19 cellular contexts compared by ENCODE assay signal in genomic region chr19:19594371-19594770, GRCh38. TPM values are rescaled to one million over a fixed set of nuclear protein-coding genes. Genes with fewer than 3 reads are reported as not detected.
A peak's percentile ranks its signal among the peaks of the same experiment; 100 is the strongest.
DNase-seq lines count a peak whose midpoint lies in the region; ATAC-seq, FAIRE-seq and TF ChIP-seq lines count a peak whose summit lies in the region.
"Had no signal": no experiment of that assay in that cellular context is flagged by ENCODE, and none has a peak within 500 bp of the region (broad histone marks: within the 10 kb centered on the region; RNA-seq: fewer than 3 reads in every experiment).

No MANE protein-coding gene starts in this region.

- H3F3A ChIP-seq in PC-3 (ENCODE audit: low read length, unreplicated experiment): no peaks in the 10 kb centered on the region

- no peaks in the 10 kb centered on the region for H3K9me2 ChIP-seq in PC-3 (replicated peaks; ENCODE audit: low read length)

- H3K27me3 ChIP-seq in PC-3 (ENCODE audit: low read length): no peaks in the 10 kb centered on the region
- no peaks in the 10 kb centered on the region for H3K27me3 ChIP-seq in upper lobe of left lung
- no peaks in the 10 kb centered on the region for H3K27me3 ChIP-seq in right atrium auricular region
- no peaks in the 10 kb centered on the region for H3K27me3 ChIP-seq in small intestine (ENCODE audit: control insufficient read depth in 2 of 2, insufficient read depth in 2 of 2, low read length in 2 of 2)
- H3K27me3 ChIP-seq: body of pancreas, gastrocnemius medialis, SJSA1, stomach had no signal

- H4K20me1 ChIP-seq in PC-3 (ENCODE audit: low read length): no peaks in the 10 kb centered on the region

- POLR2A ChIA-PET in PC-3 (lab: Charles Lee; ENCODE audit: unreplicated experiment): no interaction called here

- peak overlapping the region; percentile 37; the same call in 1 of the 2 replicates for H3K9ac ChIP-seq in PC-3 (ENCODE audit: low read length)

- no peaks in the 10 kb centered on the region for H3K9me3 ChIP-seq in PC-3 (ENCODE audit: low read length)
- H3K9me3 ChIP-seq in upper lobe of left lung: no peaks in the 10 kb centered on the region
- H3K9me3 ChIP-seq in right atrium auricular region: no peaks in the 10 kb centered on the region
- H3K9me3 ChIP-seq in small intestine (ENCODE audit: control insufficient read depth, low read depth): no peaks in the 10 kb centered on the region
- H3K9me3 ChIP-seq: body of pancreas, gastrocnemius medialis, SJSA1, stomach had no signal

- no TSS peak for BruUV-seq in PC-3 (replicated peaks; lab: Mats Ljungman, UMichigan)

- H3K4me1 Mint-ChIP-seq in activated T-helper 1 cell treated with anti-CD3 and anti-CD28 coated beads, Interleukin-12 subunit alpha, Interleukin-12 subunit beta, Interleukin-2, Interleukin-4 antibody, amounts not matched to agents 30 ng/mL and 10 ng/mL and 1 ng/mL, durations not matched to agents 14 hours and 24 hours and 36 hours (ENCODE audit: low read depth): peaks cover 80% of the 10 kb centered on the region

- TF ChIP-seq EP300 in upper lobe of left lung (IDR thresholded peaks at IDR 0.05): no peak

- peak overlapping the region; percentile 39 for H3K4me3 Mint-ChIP-seq in activated T-helper 1 cell treated with anti-CD3 and anti-CD28 coated beads, Interleukin-12 subunit alpha, Interleukin-12 subunit beta, Interleukin-2, Interleukin-4 antibody, amounts not matched to agents 30 ng/mL and 10 ng/mL and 1 ng/mL, durations not matched to agents 14 hours and 24 hours and 36 hours
- H3K4me3 Mint-ChIP-seq: dendritic cell treated with granulocyte-macrophage colony-stimulating factor and Interleukin-4, amounts not matched to agents 40 ng/mL and 50 ng/mL, for 4 days had no signal

- no peak for FAIRE-seq in small intestine (lab: Jason Lieb, UNC)
- FAIRE-seq: H54 had no signal

- no peak for TF ChIP-seq POLR2A in upper lobe of left lung (IDR thresholded peaks at IDR 0.05)

- WGBS in upper lobe of left lung, 2 donors: 82 to 87% methylated on average over 4 of the region's 4 CpGs
- WGBS in small intestine, 3 donors: 87 to 97% (median 97%) methylated on average over 4 of the region's 4 CpGs

- H3K4me3 ChIP-seq in PC-3 (ENCODE audit: low read length) (no peak overlapping the region), upper lobe of left lung (no peak overlapping the region), right atrium auricular region (no peak overlapping the region), small intestine (ENCODE audit: low read depth in 1 of 2, low read length in 2 of 2) (no peak overlapping the region)
- H3K4me3 ChIP-seq: body of pancreas, gastrocnemius medialis, SJSA1, skin epidermis, stomach had no signal

- H3K79me2 ChIP-seq in PC-3 (ENCODE audit: low read length): no peaks in the 10 kb centered on the region

- H3K4me1 ChIP-seq in PC-3 (ENCODE audit: insufficient read depth, low read length) (peaks cover 39% of the 10 kb centered on the region), upper lobe of left lung (peaks cover 13 to 41% (median 21%) of the 10 kb centered on the region in 4 donors), right atrium auricular region (no peaks in the 10 kb centered on the region), small intestine (ENCODE audit: control insufficient read depth in 2 of 2, insufficient read depth in 1 of 2, low read depth in 1 of 2, low read length in 1 of 2) (peaks cover 2 to 6% of the 10 kb centered on the region in 2 donors)

- 0 out of 2 replicates have a peak, but pooled peaks cover 10% of the 10 kb centered on the region for H3K36me3 ChIP-seq in PC-3 (ENCODE audit: low read depth, low read length)
- H3K36me3 ChIP-seq in upper lobe of left lung: no peaks in the 10 kb centered on the region
- H3K36me3 ChIP-seq in right atrium auricular region: no peaks in the 10 kb centered on the region
- H3K36me3 ChIP-seq in small intestine (ENCODE audit: control insufficient read depth in 2 of 2, insufficient read depth in 2 of 2, low read length in 2 of 2): no peaks in the 10 kb centered on the region
- H3K36me3 ChIP-seq: gastrocnemius medialis, SJSA1, stomach had no signal

- H3K27me3 Mint-ChIP-seq in activated T-helper 1 cell treated with anti-CD3 and anti-CD28 coated beads, Interleukin-12 subunit alpha, Interleukin-12 subunit beta, Interleukin-2, Interleukin-4 antibody, amounts not matched to agents 30 ng/mL and 10 ng/mL and 1 ng/mL, durations not matched to agents 14 hours and 24 hours and 36 hours (ENCODE audit: insufficient read depth): no peaks in the 10 kb centered on the region
- H3K27me3 Mint-ChIP-seq: dendritic cell treated with granulocyte-macrophage colony-stimulating factor and Interleukin-4, amounts not matched to agents 40 ng/mL and 50 ng/mL, for 4 days had no signal

- TF ChIP-seq CTCF in PC-3 (conservative IDR thresholded peaks at IDR 0.05; ENCODE audit: low read depth, low read length) (no peak), upper lobe of left lung (IDR thresholded peaks at IDR 0.05) (no peak), right atrium auricular region (IDR thresholded peaks at IDR 0.05) (no peak)

- H3K4me2 ChIP-seq in PC-3 (ENCODE audit: low read length): peak overlapping the region; percentile 75; the same call in 1 of the 2 replicates

- peak overlapping the region; percentile 89 for H3K27ac Mint-ChIP-seq in activated T-helper 1 cell treated with anti-CD3 and anti-CD28 coated beads, Interleukin-12 subunit alpha, Interleukin-12 subunit beta, Interleukin-2, Interleukin-4 antibody, amounts not matched to agents 30 ng/mL and 10 ng/mL and 1 ng/mL, durations not matched to agents 14 hours and 24 hours and 36 hours
- H3K27ac Mint-ChIP-seq: dendritic cell treated with granulocyte-macrophage colony-stimulating factor and Interleukin-4, amounts not matched to agents 40 ng/mL and 50 ng/mL, for 4 days had no signal

- H3K9me3 Mint-ChIP-seq in activated T-helper 1 cell treated with anti-CD3 and anti-CD28 coated beads, Interleukin-12 subunit alpha, Interleukin-12 subunit beta, Interleukin-2, Interleukin-4 antibody, amounts not matched to agents 30 ng/mL and 10 ng/mL and 1 ng/mL, durations not matched to agents 14 hours and 24 hours and 36 hours: no peaks in the 10 kb centered on the region
- H3K9me3 Mint-ChIP-seq: dendritic cell treated with granulocyte-macrophage colony-stimulating factor and Interleukin-4, amounts not matched to agents 40 ng/mL and 50 ng/mL, for 4 days had no signal

- H3K27ac ChIP-seq in PC-3 (ENCODE audit: low read length) (peak overlapping the region; percentile 90), upper lobe of left lung (peak overlapping the region; percentile 32 to 68 (median 46)), right atrium auricular region (no peak overlapping the region), small intestine (ENCODE audit: low read depth in 1 of 2, low read length in 1 of 2) (peak overlapping the region in 1 of 2 donors; percentile 34)
- H3K27ac ChIP-seq: body of pancreas, epithelial cell of prostate, gastrocnemius medialis, SJSA1 had no signal

- H3K36me3 Mint-ChIP-seq in activated T-helper 1 cell treated with anti-CD3 and anti-CD28 coated beads, Interleukin-12 subunit alpha, Interleukin-12 subunit beta, Interleukin-2, Interleukin-4 antibody, amounts not matched to agents 30 ng/mL and 10 ng/mL and 1 ng/mL, durations not matched to agents 14 hours and 24 hours and 36 hours (ENCODE audit: low read depth): peaks cover 49% of the 10 kb centered on the region

- peak; percentile 28 for DNase-seq in stimulated activated CD4-positive, alpha-beta T cell treated with anti-CD3 and anti-CD28 coated beads, Interleukin-1b, Interleukin-23, amount 100 ng/mL, for 48 hours
- DNase-seq in stimulated activated CD4-positive, alpha-beta T cell treated with anti-CD3 and anti-CD28 coated beads, Interleukin-2, amount 100 ng/mL, for 24 hours: no peak
- DNase-seq in PC-3: no peak
- no peak for DNase-seq in activated T-helper 1 cell treated with anti-CD3 and anti-CD28 coated beads, Interleukin-12 subunit alpha, Interleukin-12 subunit beta, Interleukin-2, Interleukin-4 antibody, amounts not matched to agents 30 ng/mL and 10 ng/mL and 1 ng/mL, durations not matched to agents 14 hours and 24 hours and 36 hours (ENCODE audit: low spot score)
- no peak for DNase-seq in upper lobe of left lung
- no peak for DNase-seq in right atrium auricular region (ENCODE audit: low spot score)
- DNase-seq in midbrain (lab: John Stamatoyannopoulos, UW): no peak
- no peak for DNase-seq in small intestine
- DNase-seq: activated naive CD4-positive, alpha-beta T cell; body of pancreas; Kasumi-1; NCI-H1417 treated with DMSO at 0.1 percent for 48 hours; stomach had no signal

- H2AFZ ChIP-seq in PC-3 (ENCODE audit: low read length): no peak overlapping the region

- CTCF ChIA-PET in PC-3 (lab: Charles Lee): no interaction called here

- ATAC-seq in PC-3 (no peak), upper lobe of left lung (ENCODE audit: low FRiP score in 2 of 2) (no peak)
- ATAC-seq: body of pancreas had no signal

- intact Hi-C loops in PC-3 (cut with micrococcal nuclease): no loop called here
- intact Hi-C loops in activated T-helper 1 cell treated with anti-CD3 and anti-CD28 coated beads, Interleukin-12 subunit alpha, Interleukin-12 subunit beta, Interleukin-2, Interleukin-4 antibody, amounts not matched to agents 30 ng/mL and 10 ng/mL and 1 ng/mL, durations not matched to agents 14 hours and 24 hours and 36 hours (cut with micrococcal nuclease): loop anchor here (5.0 kb wide), 1 partner anchor 137 kb away; no protein-coding TSS in a partner anchor

RNA-seq across cellular contexts. Expression of gene PBX4, which starts 24.1 kb away (rescaled TPM):
- 6.9 TPM in 2 replicates for total RNA-seq in PC-3 (2014; rRNA removed)
- 28.0 and 29.6 TPM in 2 replicates for total RNA-seq in activated T-helper 1 cell treated with anti-CD3 and anti-CD28 coated beads, Interleukin-12 subunit alpha, Interleukin-12 subunit beta, Interleukin-2, Interleukin-4 antibody, amounts not matched to agents 30 ng/mL and 10 ng/mL and 1 ng/mL, durations not matched to agents 14 hours and 24 hours and 36 hours
- 10 to 100 TPM in 2 of 6 donors, 1 to 10 TPM in 4; 2.0 to 30.4 (median 5.8) TPM for total RNA-seq in upper lobe of left lung
- total RNA-seq in right atrium auricular region: not detected
- 1 to 10 TPM in 2 of 3 donors, under 1 TPM in 1; 0.89 to 2.5 (median 1.9) TPM for polyA plus RNA-seq in small intestine
- total RNA-seq: gastrocnemius medialis had no signal

RNA-seq across cellular contexts. Expression of gene LPAR2, which starts 33.6 kb away (rescaled TPM):
- total RNA-seq in PC-3 (2014; rRNA removed) (26.6 and 31.0 TPM in 2 replicates), upper lobe of left lung (10 to 100 TPM; 16.4 to 51.3 (median 24.1) TPM), right atrium auricular region (1 to 10 TPM in 1 of 2 donors, under 1 TPM in 1; 0.89 to 3.1 TPM)
- 25.8 and 27.4 TPM in 2 replicates for total RNA-seq in activated T-helper 1 cell treated with anti-CD3 and anti-CD28 coated beads, Interleukin-12 subunit alpha, Interleukin-12 subunit beta, Interleukin-2, Interleukin-4 antibody, amounts not matched to agents 30 ng/mL and 10 ng/mL and 1 ng/mL, durations not matched to agents 14 hours and 24 hours and 36 hours
- polyA plus RNA-seq in small intestine: 10 to 100 TPM; 10.7 to 21.6 (median 13.1) TPM

RNA-seq across cellular contexts. Expression of gene GMIP, which starts 49.1 kb away (rescaled TPM):
- total RNA-seq in PC-3 (2014; rRNA removed) (6.3 and 11.1 TPM in 2 replicates), upper lobe of left lung (100 to 1,000 TPM in 1 of 6 donors, 10 to 100 TPM in 5; 20.8 to 109 (median 49.1) TPM), right atrium auricular region (1 to 10 TPM; 2.3 to 4.9 TPM)
- total RNA-seq in activated T-helper 1 cell treated with anti-CD3 and anti-CD28 coated beads, Interleukin-12 subunit alpha, Interleukin-12 subunit beta, Interleukin-2, Interleukin-4 antibody, amounts not matched to agents 30 ng/mL and 10 ng/mL and 1 ng/mL, durations not matched to agents 14 hours and 24 hours and 36 hours: 67.8 and 71.6 TPM in 2 replicates
- polyA plus RNA-seq in small intestine: 10 to 100 TPM; 11.2 to 15.1 (median 13.8) TPM

RNA-seq across cellular contexts. Expression of gene CILP2, which starts 56.3 kb away (rescaled TPM):
- total RNA-seq in PC-3 (2014; rRNA removed): 2.0 and 2.5 TPM in 2 replicates
- 0.26 and 0.29 TPM in 2 replicates for total RNA-seq in activated T-helper 1 cell treated with anti-CD3 and anti-CD28 coated beads, Interleukin-12 subunit alpha, Interleukin-12 subunit beta, Interleukin-2, Interleukin-4 antibody, amounts not matched to agents 30 ng/mL and 10 ng/mL and 1 ng/mL, durations not matched to agents 14 hours and 24 hours and 36 hours
- under 1 TPM in 2 of 6 donors, not detected in 4; 0.14 to 0.37 TPM for total RNA-seq in upper lobe of left lung
- total RNA-seq in right atrium auricular region: under 1 TPM; 0.19 to 0.24 TPM
- polyA plus RNA-seq in small intestine: under 1 TPM in 1 of 3 donors, not detected in 2; 0.09 TPM

Comparison
In these comparisons a context has a peak if more than half of its experiments do, and no peak if none do; other contexts are left out.
1. H3K27ac ChIP-seq: peak in PC-3 (single experiment) and upper lobe of left lung (4 of 4); none in right atrium auricular region (0 of 2).